29 cellular contexts compared by ENCODE assay signal in genomic region chr15:39331584-39331983, GRCh38.
"Had no signal": no experiment of that assay in that cellular context is flagged by ENCODE, and none has a peak within 500 bp of the region (broad histone marks: within the 10 kb centered on the region; RNA-seq: fewer than 3 reads in every experiment).

No MANE protein-coding gene starts in this region.

- H3K4me1 ChIP-seq: body of pancreas, colonic mucosa had no signal

- H3K9me3 Mint-ChIP-seq: activated CD8-positive, alpha-beta T cell treated with anti-CD3 and anti-CD28 coated beads for 36 hours; activated naive CD4-positive, alpha-beta T cell treated with anti-CD3 and anti-CD28 coated beads, Interleukin-2, amount 50 U/mL, for 72 hours; activated T-cell treated with anti-CD3 and anti-CD28 coated beads, Interleukin-2, amount 50 U/mL, for 4 hours; activated T-helper 17 cell treated with anti-CD3 and anti-CD28 coated beads, Interleukin-2, amount 50 U/mL, for 72 hours; natural killer cell treated with Interleukin-12 subunit alpha and Interleukin-12 subunit beta and Interleukin-15 and Interleukin-18, amount 100 ng/mL, for 72 hours had no signal

- H3K27ac Mint-ChIP-seq: activated CD8-positive, alpha-beta T cell treated with anti-CD3 and anti-CD28 coated beads for 36 hours; activated naive CD4-positive, alpha-beta T cell treated with anti-CD3 and anti-CD28 coated beads, Interleukin-2, amount 50 U/mL, for 72 hours; activated T-helper 17 cell treated with anti-CD3 and anti-CD28 coated beads, Interleukin-2, amount 50 U/mL, for 72 hours; natural killer cell treated with Interleukin-12 subunit alpha and Interleukin-12 subunit beta and Interleukin-15 and Interleukin-18, amount 100 ng/mL, for 72 hours; progenitor cell of endocrine pancreas; T-helper 17 cell; type B pancreatic cell had no signal

- H3K4me1 Mint-ChIP-seq: activated T-helper 17 cell treated with anti-CD3 and anti-CD28 coated beads, Interleukin-2, amount 50 U/mL, for 72 hours had no signal

- H3K4me3 Mint-ChIP-seq: activated CD8-positive, alpha-beta T cell treated with anti-CD3 and anti-CD28 coated beads for 36 hours; activated T-cell treated with anti-CD3 and anti-CD28 coated beads, Interleukin-2, amount 50 U/mL, for 4 hours; activated T-helper 17 cell treated with anti-CD3 and anti-CD28 coated beads, Interleukin-2, amount 50 U/mL, for 72 hours; natural killer cell treated with Interleukin-12 subunit alpha and Interleukin-12 subunit beta and Interleukin-15 and Interleukin-18, amount 100 ng/mL, for 72 hours; T-helper 17 cell; type B pancreatic cell had no signal

- H3K36me3 ChIP-seq: cardiac muscle cell, colonic mucosa, left lung, lower lobe of right lung, WERI-Rb-1 had no signal

- H3K9me3 ChIP-seq: body of pancreas, colonic mucosa, left lung, lower lobe of right lung, mucosa of descending colon had no signal

- H3K27me3 Mint-ChIP-seq: activated CD8-positive, alpha-beta T cell treated with anti-CD3 and anti-CD28 coated beads for 36 hours had no signal

- DNase-seq: activated CD4-positive, alpha-beta T cell treated with anti-CD3 and anti-CD28 coated beads for 48 hours; activated CD8-positive, alpha-beta T cell treated with anti-CD3 and anti-CD28 coated beads for 36 hours; activated gamma-delta T cell treated with Interleukin-2 at 50 U/mL for 16 hours; activated T-cell treated with anti-CD3 and anti-CD28 coated beads, Interleukin-2, amount 50 U/mL, for 4 hours; anterior cingulate cortex; body of pancreas; cerebellar nuclear complex; colonic mucosa; dorsolateral prefrontal cortex; effector memory CD4-positive, alpha-beta T cell; left lung; lower lobe of right lung; mesendoderm; mucosa of descending colon; retina; stimulated activated CD4-positive, alpha-beta T cell treated with anti-CD3 and anti-CD28 coated beads, Interleukin-12 subunit alpha, Interleukin-12 subunit beta, amount 100 ng/mL, for 4 hours; stimulated activated CD4-positive, alpha-beta T cell treated with anti-CD3 and anti-CD28 coated beads, Interleukin-4, amount 100 ng/mL, for 1 hour; stimulated activated naive CD8-positive, alpha-beta T cell treated with anti-CD3 and anti-CD28 coated beads, Interleukin-15, Interleukin-2, amounts not matched to agents 100 U/mL and 50 U/mL, for 24 hours; T-helper 17 cell; T1000; WERI-Rb-1 had no signal

- H3K4me3 ChIP-seq: body of pancreas, cardiac muscle cell, colonic mucosa, dorsolateral prefrontal cortex, left lung, lower lobe of right lung, mucosa of descending colon, skin epidermis had no signal

- H3K27me3 ChIP-seq: body of pancreas, cardiac muscle cell, colonic mucosa, left lung had no signal

- ATAC-seq: activated CD4-positive, CD25-positive, alpha-beta regulatory T cell treated with anti-CD3 and anti-CD28 coated beads, Interleukin-2, amount 50 U/mL, for 24 hours; activated CD8-positive, alpha-beta T cell treated with anti-CD3 and anti-CD28 coated beads for 36 hours; activated naive CD4-positive, alpha-beta T cell treated with anti-CD3 and anti-CD28 coated beads, Interleukin-2, amount 50 U/mL, for 72 hours; activated T-cell treated with anti-CD3 and anti-CD28 coated beads, Interleukin-2, amount 50 U/mL, for 4 hours; activated T-helper 17 cell treated with anti-CD3 and anti-CD28 coated beads, Interleukin-2, amount 50 U/mL, for 72 hours; body of pancreas; left lung; lower lobe of right lung; mucosa of descending colon; stimulated activated naive CD8-positive, alpha-beta T cell treated with anti-CD3 and anti-CD28 coated beads, Interleukin-15, Interleukin-2, amounts not matched to agents 100 U/mL and 50 U/mL, for 24 hours; T-helper 17 cell had no signal

- H3K27ac ChIP-seq: body of pancreas, cardiac muscle cell, colonic mucosa, dorsolateral prefrontal cortex, left lung, lower lobe of right lung, WERI-Rb-1 had no signal

- H3K36me3 Mint-ChIP-seq: activated naive CD4-positive, alpha-beta T cell treated with anti-CD3 and anti-CD28 coated beads, Interleukin-2, amount 50 U/mL, for 72 hours; natural killer cell treated with Interleukin-12 subunit alpha and Interleukin-12 subunit beta and Interleukin-15 and Interleukin-18, amount 100 ng/mL, for 72 hours; type B pancreatic cell had no signal
